ENCODE assay signal across 27 cellular contexts in the genomic region with DNA sequence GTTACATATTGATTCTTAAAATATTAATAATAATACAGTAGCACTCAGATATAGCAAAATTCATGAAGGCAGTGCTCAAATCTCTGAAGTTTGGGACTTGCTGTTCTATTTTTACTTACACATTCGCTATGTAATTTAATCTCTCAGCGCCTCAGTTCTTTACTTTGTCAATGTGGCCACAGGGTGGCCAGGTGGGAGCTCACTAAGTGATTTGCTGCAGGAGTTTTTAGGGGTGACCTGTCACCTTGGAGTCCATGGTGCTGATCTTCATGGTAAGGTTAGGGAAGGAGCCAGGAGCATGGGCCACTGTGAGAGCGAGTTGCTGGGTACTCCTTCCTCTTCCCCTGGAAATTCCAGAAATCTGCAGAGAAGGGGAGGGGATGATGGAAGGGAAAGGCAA. TPM values are rescaled to one million over a fixed set of nuclear protein-coding genes. Genes with fewer than 3 reads are reported as not detected.
"Had no signal": no experiment of that assay in that cellular context is flagged by ENCODE, and none has a peak within 500 bp of the region (broad histone marks: within the 10 kb centered on the region; RNA-seq: fewer than 3 reads in every experiment).

No MANE protein-coding gene starts in this region.

- H3K36me3 Mint-ChIP-seq: activated CD8-positive, alpha-beta memory T cell treated with anti-CD3 and anti-CD28 coated beads, Interleukin-2, amount 10 ng/mL, durations not matched to agents 7 days and 5 days; activated naive CD8-positive, alpha-beta T cell treated with anti-CD3 and anti-CD28 coated beads, Interleukin-2, amount 10 ng/mL, durations not matched to agents 7 days and 5 days; IgD-negative memory B cell had no signal

- H3K4me3 ChIP-seq: adrenal gland, breast epithelium had no signal

- H3K4me3 Mint-ChIP-seq: activated CD8-positive, alpha-beta memory T cell treated with anti-CD3 and anti-CD28 coated beads, Interleukin-2, amount 10 ng/mL, durations not matched to agents 7 days and 5 days; activated naive CD8-positive, alpha-beta T cell treated with anti-CD3 and anti-CD28 coated beads, Interleukin-2, amount 10 ng/mL, durations not matched to agents 7 days and 5 days; activated T-cell treated with anti-CD3 and anti-CD28 coated beads, Interleukin-2, amount 50 U/mL, for 4 hours; T-helper 1 cell treated with Interleukin-12 subunit alpha and Interleukin-12 subunit beta and Interleukin-4 antibody, amounts not matched to agents 30 μg/mL and 1 μg/mL, for 36 hours had no signal

- H3K9me3 ChIP-seq: adrenal gland, breast epithelium had no signal

- DNase-seq: activated CD4-positive, alpha-beta T cell treated with anti-CD3 and anti-CD28 coated beads for 48 hours; activated CD4-positive, alpha-beta T cell treated with anti-CD3 and anti-CD28 coated beads, Interleukin-2, amount 50 U/mL, for 48 hours; activated CD4-positive, CD25-positive, alpha-beta regulatory T cell treated with anti-CD3 and anti-CD28 coated beads, Interleukin-2, amount 50 U/mL, for 72 hours; activated CD8-positive, alpha-beta memory T cell treated with anti-CD3 and anti-CD28 coated beads, Interleukin-2, amount 10 ng/mL, durations not matched to agents 7 days and 5 days; activated effector memory CD4-positive, alpha-beta T cell treated with anti-CD3 and anti-CD28 coated beads, Interleukin-2, amount 50 U/mL, for 16 hours; activated naive CD4-positive, alpha-beta T cell treated with anti-CD3 and anti-CD28 coated beads, Interleukin-2, amount 50 U/mL, for 16 hours; activated naive CD8-positive, alpha-beta T cell treated with anti-CD3 and anti-CD28 coated beads, Interleukin-2, amount 10 ng/mL, durations not matched to agents 7 days and 5 days; activated T-cell treated with anti-CD3 and anti-CD28 coated beads, Interleukin-2, amount 50 U/mL, for 4 hours; adrenal gland; anterior cingulate cortex; caudate nucleus; NCI-H1048; NCI-H146; NCI-H187 treated with DMSO at 0.1 percent for 48 hours; NCI-H2081 treated with DMSO at 0.1 percent for 48 hours; NCI-H2171 treated with DMSO at 0.1 percent for 48 hours; NCI-H226; NCI-H526; PC-3; SHP77 treated with DMSO at 0.1 percent for 48 hours had no signal

- ATAC-seq: activated CD8-positive, alpha-beta memory T cell treated with anti-CD3 and anti-CD28 coated beads, Interleukin-2, amount 10 ng/mL, durations not matched to agents 7 days and 5 days; activated T-cell treated with anti-CD3 and anti-CD28 coated beads, Interleukin-2, amount 50 U/mL, for 4 hours; PC-3 had no signal

- H3K4me1 ChIP-seq: adrenal gland, breast epithelium had no signal

- H3K27ac Mint-ChIP-seq: activated CD8-positive, alpha-beta memory T cell treated with anti-CD3 and anti-CD28 coated beads, Interleukin-2, amount 10 ng/mL, durations not matched to agents 7 days and 5 days; activated naive CD8-positive, alpha-beta T cell treated with anti-CD3 and anti-CD28 coated beads, Interleukin-2, amount 10 ng/mL, durations not matched to agents 7 days and 5 days; T-helper 1 cell treated with Interleukin-12 subunit alpha and Interleukin-12 subunit beta and Interleukin-4 antibody, amounts not matched to agents 30 μg/mL and 1 μg/mL, for 36 hours had no signal

- H3K27me3 ChIP-seq: adrenal gland, breast epithelium had no signal

- FAIRE-seq: RCC 7860 had no signal

- H3K36me3 ChIP-seq: adrenal gland, breast epithelium had no signal

- H3K27ac ChIP-seq: adrenal gland, breast epithelium had no signal

- H3K9me3 Mint-ChIP-seq: activated naive CD8-positive, alpha-beta T cell treated with anti-CD3 and anti-CD28 coated beads, Interleukin-2, amount 10 ng/mL, durations not matched to agents 7 days and 5 days; activated T-cell treated with anti-CD3 and anti-CD28 coated beads, Interleukin-2, amount 50 U/mL, for 4 hours; T-helper 1 cell treated with Interleukin-12 subunit alpha and Interleukin-12 subunit beta and Interleukin-4 antibody, amounts not matched to agents 30 μg/mL and 1 μg/mL, for 36 hours had no signal

- H3K4me1 Mint-ChIP-seq: activated CD8-positive, alpha-beta memory T cell treated with anti-CD3 and anti-CD28 coated beads, Interleukin-2, amount 10 ng/mL, durations not matched to agents 7 days and 5 days; activated naive CD8-positive, alpha-beta T cell treated with anti-CD3 and anti-CD28 coated beads, Interleukin-2, amount 10 ng/mL, durations not matched to agents 7 days and 5 days had no signal

- H3K27me3 Mint-ChIP-seq: activated naive CD8-positive, alpha-beta T cell treated with anti-CD3 and anti-CD28 coated beads, Interleukin-2, amount 10 ng/mL, durations not matched to agents 7 days and 5 days; IgD-negative memory B cell had no signal

RNA-seq across cellular contexts. Expression of a gene that starts 28.1 kb away (rescaled TPM):
- total RNA-seq: NCI-H460, PC-3, SK-MEL-5 had no signal
- polyA plus RNA-seq: IgD-negative memory B cell had no signal

RNA-seq across cellular contexts. Expression of a gene that starts 41.9 kb away (rescaled TPM):
- total RNA-seq: activated T-cell treated with anti-CD3 and anti-CD28 coated beads, Interleukin-2, amount 50 U/mL, for 4 hours; adrenal gland; cerebellum; NCI-H460; PC-3; SK-MEL-5 had no signal
